8 cellular contexts compared by ENCODE assay signal in the genomic region with DNA sequence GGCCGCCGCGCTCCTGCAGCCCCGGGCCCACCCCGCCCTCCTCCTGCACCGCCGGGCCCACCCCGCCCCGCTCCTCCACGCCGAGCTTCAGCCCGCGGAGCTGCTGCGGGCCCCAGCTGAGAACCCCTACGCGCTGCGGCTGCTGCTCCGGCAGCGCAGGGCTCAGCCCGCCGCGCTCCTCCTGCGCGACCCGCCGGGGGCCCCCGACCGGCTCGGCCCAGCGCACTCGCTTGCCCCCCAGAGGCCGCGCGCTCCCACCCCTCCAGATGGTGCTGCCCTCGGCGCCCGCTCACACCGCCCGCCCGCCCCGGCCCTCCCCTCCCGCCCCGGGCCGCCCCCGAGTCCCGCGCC. TPM values are rescaled to one million over a fixed set of nuclear protein-coding genes. Genes with fewer than 3 reads are reported as not detected.
A peak's percentile ranks its signal among the peaks of the same experiment; 100 is the strongest.
DNase-seq lines count a peak whose midpoint lies in the region; ATAC-seq and TF ChIP-seq lines count a peak whose summit lies in the region.

No MANE protein-coding gene starts in this region.

- no peaks in the 10 kb centered on the region for H3K9me3 ChIP-seq in Panc1 (ENCODE audit: control insufficient read depth, insufficient read depth, low read depth, low read length)
- H3K9me3 ChIP-seq in smooth muscle cell (replicated peaks; ENCODE audit: low read depth) = no peaks in the 10 kb centered on the region

- ATAC-seq in HG02759 (IDR thresholded peaks at IDR 0.05; ENCODE audit: unreplicated experiment) = peak; percentile 35
- ATAC-seq in Panc1 = peak; percentile 33

- H2AFZ ChIP-seq in smooth muscle cell (ENCODE audit: low read depth) = no peak overlapping the region

- H3K36me3 ChIP-seq in Panc1 (ENCODE audit: control insufficient read depth, insufficient read depth, low read length) = no peaks in the 10 kb centered on the region
- no peaks in the 10 kb centered on the region for H3K36me3 ChIP-seq in smooth muscle cell (ENCODE audit: low read depth)

- H3K4me2 ChIP-seq in smooth muscle cell = peak overlapping the region; percentile 90

- in situ Hi-C loops in Panc1 (cut with HindIII; ENCODE audit: low pct_unique_long_range_greater_than_20kb, low sequenced_read_pairs) = no loop called here

- H3K27ac ChIP-seq in Panc1 (ENCODE audit: low read length) (no peak overlapping the region), smooth muscle cell (ENCODE audit: low read depth) (no peak overlapping the region)

- peaks cover 8% of the 10 kb centered on the region for H3K79me2 ChIP-seq in smooth muscle cell (ENCODE audit: low read depth)

- no CpG with 5 or more reads among the region's 47 CpGs for WGBS in smooth muscle cell (ENCODE audit: low lambda C conversion rate)

- peaks cover 26% of the 10 kb centered on the region for H4K20me1 ChIP-seq in smooth muscle cell (ENCODE audit: low read depth)

- peak; percentile 68 to 88 for DNase-seq in NOMO-1 (lab: John Stamatoyannopoulos, UW; ENCODE audit: unreplicated experiment in 2 of 2)
- DNase-seq in NOMO-1 treated with dmso at 0.1 percent for 144 hours (lab: John Stamatoyannopoulos, UW; ENCODE audit: unreplicated experiment) = no peak
- no peak for DNase-seq in Panc1 (ENCODE audit: low read depth, low spot score)
- no peak for DNase-seq in fibroblast of mammary gland (ENCODE audit: low read depth)
- no peak for DNase-seq in smooth muscle cell (lab: John Stamatoyannopoulos, UW; ENCODE audit: unreplicated experiment)
- no peak for DNase-seq in effector CD8-positive, alpha-beta T cell (lab: John Stamatoyannopoulos, UW)
- no peak for DNase-seq in kidney tubule cell (ENCODE audit: low spot score)

- peaks cover 6% of the 10 kb centered on the region for H3F3A ChIP-seq in smooth muscle cell (ENCODE audit: low read depth)

- no TSS peak for BruUV-seq in Panc1 (replicated peaks; lab: Mats Ljungman, UMichigan)

- CTCF ChIA-PET in Panc1 (lab: Charles Lee) = interaction anchor here (1.6 kb wide), 1 partner anchor 15 kb away, joined by 6 read pairs; no protein-coding TSS in a partner anchor

- intact Hi-C loops in Panc1 (cut with micrococcal nuclease; ENCODE audit: unreplicated experiment) = no loop called here

- no peak overlapping the region for H3K9ac ChIP-seq in smooth muscle cell (ENCODE audit: low read depth)

- POLR2A ChIA-PET in Panc1 (lab: Charles Lee) = no interaction called here

- no peaks in the 10 kb centered on the region for H3K27me3 ChIP-seq in Panc1 (ENCODE audit: control insufficient read depth, insufficient read depth, low read length)
- H3K27me3 ChIP-seq in smooth muscle cell (ENCODE audit: low read depth) = no peaks in the 10 kb centered on the region

- H3K4me3 ChIP-seq in Panc1 (ENCODE audit: low read depth in 2 of 2, low read length in 2 of 2) = peak overlapping the region; percentile 31 to 52; a peak in 3 of 4 replicates
- peak overlapping the region; percentile 16 for H3K4me3 ChIP-seq in fibroblast of mammary gland (ENCODE audit: control insufficient read depth, low read depth, low read length)
- peak overlapping the region; percentile 71 for H3K4me3 ChIP-seq in smooth muscle cell

- no peak; the same call in 1 of the 2 replicates for TF ChIP-seq CTCF in Panc1 (IDR thresholded peaks at IDR 0.05)
- no peak for TF ChIP-seq CTCF in fibroblast of mammary gland (conservative IDR thresholded peaks at IDR 0.05; ENCODE audit: control insufficient read depth, insufficient read depth, low read depth, low read length)
- TF ChIP-seq CTCF in smooth muscle cell (IDR thresholded peaks at IDR 0.05; ENCODE audit: borderline replicate concordance, insufficient read depth, poor library complexity, severe bottlenecking) = no peak

- H3K4me1 ChIP-seq in Panc1 (ENCODE audit: control insufficient read depth, insufficient read depth, low read length) (peaks cover 51% of the 10 kb centered on the region), smooth muscle cell (ENCODE audit: low read depth) (peaks cover 14% of the 10 kb centered on the region)

RNA-seq across cellular contexts. Expression of a gene that starts 0.9 kb away (rescaled TPM):
- total RNA-seq in Panc1 (2021; ENCODE audit: unreplicated experiment) (72.3 TPM), smooth muscle cell (4.3 and 10.6 TPM in 2 replicates)
- polyA plus RNA-seq in Panc1 (2012; ENCODE audit: insufficient read length) = 89.5 TPM
- 2.8 and 8.2 TPM in 2 replicates for polyA plus RNA-seq in smooth muscle cell

Comparison
In these comparisons a context has a peak if more than half of its experiments do, and no peak if none do; other contexts are left out.
1. DNase-seq: peak in NOMO-1 (2 of 2); none in NOMO-1 treated with dmso at 0.1 percent for 144 hours (single experiment), Panc1 (single experiment), fibroblast of mammary gland (single experiment), smooth muscle cell (single experiment), effector CD8-positive, alpha-beta T cell (single experiment) and kidney tubule cell (single experiment).
2. H3K4me3 ChIP-seq: peak in every context shown above with its lines; median percentile 71 in smooth muscle cell; 42 in Panc1; 16 in fibroblast of mammary gland.